Comparison of ENCODE assay signal across 22 cellular contexts in genomic region chr20:48582361-48582991, GRCh38.
"Had no signal": no experiment of that assay in that cellular context is flagged by ENCODE, and none has a peak within 500 bp of the region (broad histone marks: within the 10 kb centered on the region; RNA-seq: fewer than 3 reads in every experiment).

No MANE protein-coding gene starts in this region.

- H3K4me1 ChIP-seq: pancreas, right lobe of liver, spleen, tibial artery, upper lobe of right lung, vagina had no signal

- H3K4me3 ChIP-seq: coronary artery, heart right ventricle, pancreas, right lobe of liver, spleen, tibial artery, upper lobe of right lung, vagina had no signal

- H3K36me3 Mint-ChIP-seq: naive thymus-derived CD4-positive, alpha-beta T cell; stimulated activated memory B cell treated with anti-CD40 and anti-IgM and Interleukin-4, amounts not matched to agents 10 μg/mL and 1 μg/mL and 100 μg/mL, for 72 hours had no signal

- H3K9me3 Mint-ChIP-seq: stimulated activated naive CD8-positive, alpha-beta T cell treated with anti-CD3 and anti-CD28 coated beads, Interleukin-15, Interleukin-2, amounts not matched to agents 100 ng/mL and 50 ng/mL, for 24 hours had no signal

- H3K4me1 Mint-ChIP-seq: naive thymus-derived CD4-positive, alpha-beta T cell; stimulated activated memory B cell treated with anti-CD40 and anti-IgM and Interleukin-4, amounts not matched to agents 10 μg/mL and 1 μg/mL and 100 μg/mL, for 72 hours had no signal

- H3K9me3 ChIP-seq: heart right ventricle, pancreas, right lobe of liver, spleen, tibial artery, upper lobe of right lung, vagina had no signal

- H3K27ac ChIP-seq: coronary artery, heart right ventricle, pancreas, right lobe of liver, spleen, tibial artery, upper lobe of right lung, vagina had no signal

- H3K27ac Mint-ChIP-seq: progenitor cell of endocrine pancreas; stimulated activated memory B cell treated with anti-CD40 and anti-IgM and Interleukin-4, amounts not matched to agents 10 μg/mL and 1 μg/mL and 100 μg/mL, for 72 hours; stimulated activated naive CD8-positive, alpha-beta T cell treated with anti-CD3 and anti-CD28 coated beads, Interleukin-15, Interleukin-2, amounts not matched to agents 100 ng/mL and 50 ng/mL, for 24 hours had no signal

- ATAC-seq: esophagus mucosa; left lobe of liver; naive thymus-derived CD4-positive, alpha-beta T cell; pancreas; right lobe of liver; stimulated activated memory B cell treated with anti-CD40 and anti-IgM and Interleukin-4, amounts not matched to agents 10 μg/mL and 1 μg/mL and 100 μg/mL, for 72 hours; upper lobe of right lung had no signal

- DNase-seq: effector CD8-positive, alpha-beta T cell; heart right ventricle; hypothalamus; kidney glomerular epithelial cell; mammary epithelial cell; naive thymus-derived CD4-positive, alpha-beta T cell; nucleus accumbens; pancreas; spleen; stimulated activated CD4-positive, alpha-beta T cell treated with anti-CD3 and anti-CD28 coated beads, Interleukin-15, amount 100 ng/mL, for 24 hours; stimulated activated CD4-positive, alpha-beta T cell treated with anti-CD3 and anti-CD28 coated beads, Interleukin-1b, Interleukin-23, amount 100 ng/mL, for 48 hours; stimulated activated CD4-positive, alpha-beta T cell treated with anti-CD3 and anti-CD28 coated beads, Interleukin-4, amount 100 ng/mL, for 24 hours; upper lobe of right lung had no signal

- H3K4me3 Mint-ChIP-seq: naive thymus-derived CD4-positive, alpha-beta T cell; stimulated activated memory B cell treated with anti-CD40 and anti-IgM and Interleukin-4, amounts not matched to agents 10 μg/mL and 1 μg/mL and 100 μg/mL, for 72 hours; stimulated activated naive CD8-positive, alpha-beta T cell treated with anti-CD3 and anti-CD28 coated beads, Interleukin-15, Interleukin-2, amounts not matched to agents 100 ng/mL and 50 ng/mL, for 24 hours had no signal

- H3K27me3 ChIP-seq: pancreas, right lobe of liver, vagina had no signal

- H3K36me3 ChIP-seq: heart right ventricle, pancreas, right lobe of liver, spleen, tibial artery, upper lobe of right lung, vagina had no signal
